8 cellular contexts compared by ENCODE assay signal in the genomic region with DNA sequence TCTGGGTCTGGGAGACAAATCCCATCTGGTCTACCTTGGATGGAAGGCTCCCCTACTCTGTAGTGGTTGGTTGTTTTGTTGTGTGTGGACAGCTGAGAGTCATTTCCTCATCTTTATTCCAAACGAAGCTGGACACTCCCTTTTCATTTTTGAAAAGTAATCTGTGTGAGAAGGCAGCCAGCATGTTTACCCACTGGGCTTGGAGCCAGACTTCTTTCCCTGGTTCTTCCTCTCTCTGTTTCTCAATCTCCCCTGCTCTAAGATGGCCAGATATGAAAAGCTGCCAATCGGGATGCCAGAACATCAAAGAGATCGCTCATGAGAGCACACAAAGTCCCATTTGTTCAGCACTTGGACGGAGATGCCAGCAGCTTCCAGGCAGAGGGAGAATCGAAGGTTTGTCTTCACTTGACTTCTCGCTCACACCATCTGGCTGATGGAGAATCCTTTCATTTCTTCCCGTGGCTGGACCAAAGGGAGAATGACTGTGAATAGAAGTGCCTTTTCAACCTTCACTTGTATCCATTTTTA.
DNase-seq lines count a peak whose midpoint lies in the region; ATAC-seq and TF ChIP-seq lines count a peak whose summit lies in the region.

No MANE protein-coding gene starts in this region.

- TF ChIP-seq RAD21 in HCT116 (IDR thresholded peaks at IDR 0.05; ENCODE audit: low read depth), result no peak

- H3K36me3 Mint-ChIP-seq in progenitor cell of endocrine pancreas (ENCODE audit: insufficient read depth), result no peaks in the 10 kb centered on the region
- H3K36me3 Mint-ChIP-seq in CD4-positive, alpha-beta T cell (ENCODE audit: low read depth), result no peaks in the 10 kb centered on the region

- BruUV-seq in HCT116 (replicated peaks; lab: Mats Ljungman, UMichigan), result no TSS peak

- H3K27ac ChIP-seq in HCT116 (ENCODE audit: low read depth, low read length), result 0 out of 2 replicates have a peak overlapping the region, but pooled peaks have one; percentile 11
- H3K27ac ChIP-seq in CD4-positive, alpha-beta T cell (ENCODE audit: low read depth, low read length), result no peak overlapping the region

- peak overlapping the region; percentile 66 for H3K27ac Mint-ChIP-seq in progenitor cell of endocrine pancreas
- no peak overlapping the region for H3K27ac Mint-ChIP-seq in CD4-positive, alpha-beta T cell

- H3K4me1 ChIP-seq in HCT116 (ENCODE audit: control insufficient read depth in 1 of 2, insufficient read depth in 2 of 2, low read length in 2 of 2), result peaks cover 14 to 16% of the 10 kb centered on the region in 2 experiments; a peak in 3 of 4 replicates

- DNase-seq in HCT116 (ENCODE audit: low read depth, low spot score), result peak; percentile 75
- peak; percentile 92 for DNase-seq in SHP77 treated with DMSO at 0.1 percent for 48 hours (lab: John Stamatoyannopoulos, UW)
- DNase-seq in fibroblast of the aortic adventitia (ENCODE audit: low read depth), result peak; percentile 89
- DNase-seq in progenitor cell of endocrine pancreas (ENCODE audit: low spot score, unreplicated experiment), result no peak
- no peak for DNase-seq in activated CD4-positive, alpha-beta T cell treated with anti-CD3 and anti-CD28 coated beads for 1 hour
- DNase-seq in CD4-positive, alpha-beta T cell, result no peak

- CTCF ChIA-PET in HCT116 (lab: Charles Lee), result no interaction called here
- CTCF ChIA-PET in CD4-positive, alpha-beta T cell (lab: Charles Lee), result no interaction called here

- ATAC-seq in HCT116 (peak; percentile 86), HG03095 (IDR thresholded peaks at IDR 0.05; ENCODE audit: unreplicated experiment) (no peak), GM21786 (IDR thresholded peaks at IDR 0.05; ENCODE audit: unreplicated experiment) (no peak)
- ATAC-seq in CD4-positive, alpha-beta T cell (ENCODE audit: poor library complexity), result no peak

- no peaks in the 10 kb centered on the region for H3K9me3 Mint-ChIP-seq in progenitor cell of endocrine pancreas (ENCODE audit: low read depth)
- H3K9me3 Mint-ChIP-seq in CD4-positive, alpha-beta T cell, result no peaks in the 10 kb centered on the region

- peak overlapping the region; percentile 32 to 46 for H3K4me3 ChIP-seq in HCT116 (replicated peaks in 1 of 2; ENCODE audit: low read depth in 1 of 2, low read length in 2 of 2)
- H3K4me3 ChIP-seq in fibroblast of the aortic adventitia (ENCODE audit: low read depth, low read length), result peak overlapping the region; percentile 46

- no peak for TF ChIP-seq POLR2A in HCT116 (IDR thresholded peaks at IDR 0.05; ENCODE audit: borderline replicate concordance, extremely low read depth, insufficient read depth, insufficient read length)

- no peaks in the 10 kb centered on the region for H3K27me3 ChIP-seq in HCT116 (ENCODE audit: insufficient read depth, low read length)
- no peaks in the 10 kb centered on the region for H3K27me3 ChIP-seq in CD4-positive, alpha-beta T cell (ENCODE audit: control insufficient read depth, insufficient read depth, low read length)

- intact Hi-C loops in HCT116 (cut with micrococcal nuclease), result no loop called here
- intact Hi-C loops in CD4-positive, alpha-beta T cell (cut with DNase I, micrococcal nuclease), result loop anchor here in 1 of 2 experiments (10.0 kb wide), 2 partner anchors 535 to 655 kb away; no protein-coding TSS in a partner anchor

- RAD21 ChIA-PET in HCT116 (lab: Charles Lee; ENCODE audit: low non-redundant PET in 1 of 2, low total read pairs in 2 of 2, uncharacterized antibody in 2 of 2, unreplicated experiment in 2 of 2), result interaction anchor here in 1 of 2 experiments (0.7 kb wide), 1 partner anchor 86 kb away, joined by 3 read pairs; no protein-coding TSS in a partner anchor

- peak overlapping the region; percentile 71 for H3K4me2 ChIP-seq in HCT116 (ENCODE audit: low read length)

- peak overlapping the region; percentile 98 for H2AFZ ChIP-seq in HCT116 (ENCODE audit: low read depth, low read length, poor library complexity, severe bottlenecking)

- H3K9me2 ChIP-seq in HCT116 (ENCODE audit: insufficient read depth), result no peaks in the 10 kb centered on the region

- no peaks in the 10 kb centered on the region for H4K20me1 ChIP-seq in HCT116 (ENCODE audit: insufficient read depth)

- H3K9ac ChIP-seq in HCT116 (ENCODE audit: low read length), result no peak overlapping the region

- H3K4me1 Mint-ChIP-seq in progenitor cell of endocrine pancreas (ENCODE audit: low read depth), result no peaks in the 10 kb centered on the region
- no peaks in the 10 kb centered on the region for H3K4me1 Mint-ChIP-seq in CD4-positive, alpha-beta T cell (ENCODE audit: low read depth)

- TF ChIP-seq CTCF in HCT116 (IDR thresholded peaks at IDR 0.05 in 2 of 3, conservative IDR thresholded peaks at IDR 0.05 in 1 of 3; ENCODE audit: borderline replicate concordance in 1 of 3, insufficient read depth in 1 of 3, low read depth in 2 of 3, low read length in 2 of 3) (no peak), fibroblast of the aortic adventitia (IDR thresholded peaks at IDR 0.05; ENCODE audit: insufficient read depth, low read length) (no peak), progenitor cell of endocrine pancreas (IDR thresholded peaks at IDR 0.05; ENCODE audit: unreplicated experiment) (no peak)
- no peak for TF ChIP-seq CTCF in CD4-positive, alpha-beta T cell (IDR thresholded peaks at IDR 0.05)

- peaks cover 9% of the 10 kb centered on the region for H3K27me3 Mint-ChIP-seq in progenitor cell of endocrine pancreas
- no peaks in the 10 kb centered on the region for H3K27me3 Mint-ChIP-seq in CD4-positive, alpha-beta T cell

- no peaks in the 10 kb centered on the region for H3K9me3 ChIP-seq in HCT116 (ENCODE audit: control insufficient read depth in 1 of 2, insufficient read depth in 1 of 2, low read depth in 1 of 2, low read length in 2 of 2)
- H3K9me3 ChIP-seq in CD4-positive, alpha-beta T cell (ENCODE audit: control insufficient read depth, low read length), result no peaks in the 10 kb centered on the region

- H3K36me3 ChIP-seq in HCT116 (ENCODE audit: control insufficient read depth in 1 of 2, insufficient read depth in 2 of 2, low read length in 2 of 2), result no peaks in the 10 kb centered on the region

- no peaks in the 10 kb centered on the region for H3K79me2 ChIP-seq in HCT116 (ENCODE audit: insufficient read depth, low read length)

- H3K4me3 Mint-ChIP-seq in progenitor cell of endocrine pancreas (ENCODE audit: low read depth), result no peak overlapping the region
- H3K4me3 Mint-ChIP-seq in CD4-positive, alpha-beta T cell, result no peak overlapping the region

- POLR2A ChIA-PET in HCT116 (lab: Charles Lee), result no interaction called here
- POLR2A ChIA-PET in CD4-positive, alpha-beta T cell (lab: Charles Lee), result no interaction called here

TF ChIP-seq in HCT116, 20 proteins besides CTCF, POLR2A, EP300 and RAD21:
- no peak for TF ChIP-seq SRF (IDR thresholded peaks at IDR 0.05; ENCODE audit: low read depth)
- peak; percentile 93 for TF ChIP-seq TCF7L2 (IDR thresholded peaks at IDR 0.05; ENCODE audit: borderline replicate concordance, extremely low read depth, insufficient read depth, insufficient read length)
- TF ChIP-seq CBX3 (IDR thresholded peaks at IDR 0.05; ENCODE audit: low read depth), result peak; percentile 78; the same call in 1 of the 2 replicates
- no peak for TF ChIP-seq EZH2phosphoT487 (IDR thresholded peaks at IDR 0.05; ENCODE audit: borderline replicate concordance)
- TF ChIP-seq, protein P1, sequence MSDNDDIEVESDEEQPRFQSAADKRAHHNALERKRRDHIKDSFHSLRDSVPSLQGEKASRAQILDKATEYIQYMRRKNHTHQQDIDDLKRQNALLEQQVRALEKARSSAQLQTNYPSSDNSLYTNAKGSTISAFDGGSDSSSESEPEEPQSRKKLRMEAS (IDR thresholded peaks at IDR 0.05), result no peak
- no peak; the same call in 1 of the 2 replicates for TF ChIP-seq ELF1 (IDR thresholded peaks at IDR 0.05; ENCODE audit: borderline replicate concordance, low read depth)
- TF ChIP-seq ZNF274 (IDR thresholded peaks at IDR 0.05; ENCODE audit: low read depth, low read length), result no peak
- TF ChIP-seq POLR2AphosphoS5 (IDR thresholded peaks at IDR 0.05; ENCODE audit: low read depth, low read length), result no peak
- TF ChIP-seq CEBPB (IDR thresholded peaks at IDR 0.05; ENCODE audit: low read depth), result peak; percentile 87
- TF ChIP-seq FOSL1 (IDR thresholded peaks at IDR 0.05; ENCODE audit: low read depth), result 0 out of 2 replicates have a peak, but pooled peaks have one; percentile 7
- peak; percentile 40; the same call in 1 of the 2 replicates for TF ChIP-seq SIN3A (IDR thresholded peaks at IDR 0.05; ENCODE audit: low read depth)
- TF ChIP-seq EZH2 (IDR thresholded peaks at IDR 0.05), result no peak
- peak; percentile 30 for TF ChIP-seq YY1 (IDR thresholded peaks at IDR 0.05; ENCODE audit: extremely low read depth, insufficient replicate concordance, low read depth, low read length)
- no peak for TF ChIP-seq ZFX (IDR thresholded peaks at IDR 0.05)
- peak; percentile 28; the same call in 1 of the 2 replicates for TF ChIP-seq JUND (IDR thresholded peaks at IDR 0.05)
- no peak for TF ChIP-seq EGR1 (IDR thresholded peaks at IDR 0.05; ENCODE audit: low read depth)
- TF ChIP-seq REST (IDR thresholded peaks at IDR 0.05; ENCODE audit: low read depth), result no peak
- peak; percentile 58 for TF ChIP-seq SP1 (IDR thresholded peaks at IDR 0.05; ENCODE audit: low read depth)

Comparison
In these comparisons a context has a peak if more than half of its experiments do, and no peak if none do; other contexts are left out.
1. DNase-seq: peak in HCT116 (single experiment), SHP77 treated with DMSO at 0.1 percent for 48 hours (single experiment) and fibroblast of the aortic adventitia (single experiment); none in progenitor cell of endocrine pancreas (single experiment), activated CD4-positive, alpha-beta T cell treated with anti-CD3 and anti-CD28 coated beads for 1 hour (single experiment) and CD4-positive, alpha-beta T cell (0 of 10).